In genomic region chr10:84026821-84027257, GRCh38 we compare ENCODE assay signal across 8 cellular contexts.
DNase-seq lines count a peak whose midpoint lies in the region; ATAC-seq and TF ChIP-seq lines count a peak whose summit lies in the region.

No MANE protein-coding gene starts in this region.

- in situ Hi-C loops in KBM-7 (cut with MboI; ENCODE audit: low pct_unique_long_range_greater_than_20kb, low sequenced_read_pairs) = no loop called here

- CTCF ChIA-PET in activated CD4-positive, alpha-beta T cell treated with anti-CD3 and anti-CD28 coated beads for 36 hours (lab: Charles Lee) = interaction anchor here (0.6 to 1.2 kb wide), 6 partner anchors 11 to 219 kb away, joined by 3 to 6 read pairs (median 3); no protein-coding TSS in a partner anchor
- CTCF ChIA-PET in activated CD8-positive, alpha-beta memory T cell treated with anti-CD3 and anti-CD28 coated beads, Interleukin-2, amount 10 ng/mL, durations not matched to agents 7 days and 5 days (lab: Charles Lee) = interaction anchor here (0.8 to 0.9 kb wide), 4 partner anchors 8 to 30 kb away, joined by 3 to 7 read pairs (median 4); no protein-coding TSS in a partner anchor

- H3K4me1 Mint-ChIP-seq in activated CD4-positive, alpha-beta T cell treated with anti-CD3 and anti-CD28 coated beads for 36 hours = no peaks in the 10 kb centered on the region
- no peaks in the 10 kb centered on the region for H3K4me1 Mint-ChIP-seq in nephron
- H3K4me1 Mint-ChIP-seq in activated CD8-positive, alpha-beta memory T cell treated with anti-CD3 and anti-CD28 coated beads, Interleukin-2, amount 10 ng/mL, durations not matched to agents 7 days and 5 days = no peaks in the 10 kb centered on the region

- no peak for ATAC-seq in activated CD4-positive, alpha-beta T cell treated with anti-CD3 and anti-CD28 coated beads for 36 hours
- ATAC-seq in activated CD8-positive, alpha-beta memory T cell treated with anti-CD3 and anti-CD28 coated beads, Interleukin-2, amount 10 ng/mL, durations not matched to agents 7 days and 5 days = no peak

- no peaks in the 10 kb centered on the region for H3K36me3 Mint-ChIP-seq in activated CD4-positive, alpha-beta T cell treated with anti-CD3 and anti-CD28 coated beads for 36 hours (ENCODE audit: low read depth)
- H3K36me3 Mint-ChIP-seq in nephron (ENCODE audit: low read depth) = no peaks in the 10 kb centered on the region
- H3K36me3 Mint-ChIP-seq in activated CD8-positive, alpha-beta memory T cell treated with anti-CD3 and anti-CD28 coated beads, Interleukin-2, amount 10 ng/mL, durations not matched to agents 7 days and 5 days = no peaks in the 10 kb centered on the region

- POLR2A ChIA-PET in activated CD4-positive, alpha-beta T cell treated with anti-CD3 and anti-CD28 coated beads for 36 hours (lab: Charles Lee) = interaction anchor here (0.5 kb wide), 1 partner anchor 42 kb away, joined by 3 read pairs; no protein-coding TSS in a partner anchor

- peaks cover 16% of the 10 kb centered on the region for H3K9me3 Mint-ChIP-seq in activated CD4-positive, alpha-beta T cell treated with anti-CD3 and anti-CD28 coated beads for 36 hours (ENCODE audit: low read depth)
- peaks cover 22% of the 10 kb centered on the region for H3K9me3 Mint-ChIP-seq in nephron
- no peaks in the 10 kb centered on the region for H3K9me3 Mint-ChIP-seq in activated CD8-positive, alpha-beta memory T cell treated with anti-CD3 and anti-CD28 coated beads, Interleukin-2, amount 10 ng/mL, durations not matched to agents 7 days and 5 days (ENCODE audit: low read depth)

- H3K27ac Mint-ChIP-seq in activated CD4-positive, alpha-beta T cell treated with anti-CD3 and anti-CD28 coated beads for 36 hours = no peak overlapping the region
- H3K27ac Mint-ChIP-seq in nephron = no peak overlapping the region
- H3K27ac Mint-ChIP-seq in activated CD8-positive, alpha-beta memory T cell treated with anti-CD3 and anti-CD28 coated beads, Interleukin-2, amount 10 ng/mL, durations not matched to agents 7 days and 5 days = no peak overlapping the region

- peak; percentile 41 for DNase-seq in activated CD4-positive, alpha-beta T cell treated with anti-CD3 and anti-CD28 coated beads for 36 hours
- DNase-seq in activated CD4-positive, alpha-beta T cell treated with anti-CD3 and anti-CD28 coated beads, Interleukin-2, amount 50 U/mL, for 1 hour = no peak
- DNase-seq in KBM-7 = peak; percentile 44
- peak; percentile 19 for DNase-seq in astrocyte of the hippocampus (ENCODE audit: low read depth, low spot score)
- DNase-seq in activated CD8-positive, alpha-beta memory T cell treated with anti-CD3 and anti-CD28 coated beads, Interleukin-2, amount 10 ng/mL, durations not matched to agents 7 days and 5 days = no peak
- DNase-seq in stimulated activated CD4-positive, alpha-beta T cell treated with anti-CD3 and anti-CD28 coated beads, Interleukin-4, amount 100 ng/mL, for 4 hours = no peak
- DNase-seq in hippocampal formation (lab: John Stamatoyannopoulos, UW) = no peak

- H3K4me3 Mint-ChIP-seq in activated CD4-positive, alpha-beta T cell treated with anti-CD3 and anti-CD28 coated beads for 36 hours = no peak overlapping the region
- no peak overlapping the region for H3K4me3 Mint-ChIP-seq in nephron
- no peak overlapping the region for H3K4me3 Mint-ChIP-seq in activated CD8-positive, alpha-beta memory T cell treated with anti-CD3 and anti-CD28 coated beads, Interleukin-2, amount 10 ng/mL, durations not matched to agents 7 days and 5 days

- intact Hi-C loops in activated CD4-positive, alpha-beta T cell treated with anti-CD3 and anti-CD28 coated beads for 36 hours (cut with DNase I, micrococcal nuclease) = no loop called here

- TF ChIP-seq CTCF in nephron (IDR thresholded peaks at IDR 0.05; ENCODE audit: unreplicated experiment in 3 of 3) = peak; percentile 47 to 63 (median 47)

- no peaks in the 10 kb centered on the region for H3K27me3 Mint-ChIP-seq in activated CD4-positive, alpha-beta T cell treated with anti-CD3 and anti-CD28 coated beads for 36 hours
- no peaks in the 10 kb centered on the region for H3K27me3 Mint-ChIP-seq in nephron (ENCODE audit: low read depth)
- no peaks in the 10 kb centered on the region for H3K27me3 Mint-ChIP-seq in activated CD8-positive, alpha-beta memory T cell treated with anti-CD3 and anti-CD28 coated beads, Interleukin-2, amount 10 ng/mL, durations not matched to agents 7 days and 5 days

Comparison
In these comparisons a context has a peak if more than half of its experiments do, and no peak if none do; other contexts are left out.
1. DNase-seq: peak in activated CD4-positive, alpha-beta T cell treated with anti-CD3 and anti-CD28 coated beads for 36 hours (single experiment), KBM-7 (single experiment) and astrocyte of the hippocampus (single experiment); none in activated CD4-positive, alpha-beta T cell treated with anti-CD3 and anti-CD28 coated beads, Interleukin-2, amount 50 U/mL, for 1 hour (single experiment), activated CD8-positive, alpha-beta memory T cell treated with anti-CD3 and anti-CD28 coated beads, Interleukin-2, amount 10 ng/mL, durations not matched to agents 7 days and 5 days (single experiment), stimulated activated CD4-positive, alpha-beta T cell treated with anti-CD3 and anti-CD28 coated beads, Interleukin-4, amount 100 ng/mL, for 4 hours (0 of 2) and hippocampal formation (0 of 2).